Comparison of ENCODE assay signal across 13 cellular contexts in the genomic region with DNA sequence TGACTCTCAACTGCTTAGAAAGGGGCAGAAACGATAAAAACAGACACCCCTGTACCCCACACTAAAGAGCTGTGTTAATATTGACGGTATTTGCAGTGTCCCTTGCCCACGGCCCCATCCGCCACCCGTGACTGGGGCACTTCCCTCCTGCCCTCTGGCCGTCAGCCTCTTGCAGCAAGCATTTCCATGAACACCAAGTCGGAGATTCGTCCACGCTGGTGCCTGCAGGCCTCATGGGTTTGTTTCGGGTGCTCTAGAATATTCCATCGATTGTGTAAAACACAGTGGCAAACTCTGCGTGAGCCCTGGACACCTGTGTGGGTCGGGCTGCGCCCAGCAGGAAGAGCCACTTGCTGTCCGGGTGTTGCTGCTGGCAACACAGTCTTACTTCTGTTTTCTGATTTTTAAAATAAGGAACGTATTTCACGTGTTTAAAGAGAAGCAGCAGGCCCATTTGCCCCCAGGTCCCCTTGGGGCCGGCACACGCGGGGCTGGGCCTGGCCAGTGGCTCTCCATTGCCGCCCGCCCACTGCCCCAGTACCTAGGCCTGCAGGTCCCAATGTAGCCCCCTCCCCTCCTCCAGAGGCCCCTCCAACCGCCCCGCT. TPM values are rescaled to one million over a fixed set of nuclear protein-coding genes. Genes with fewer than 3 reads are reported as not detected.
DNase-seq lines count a peak whose midpoint lies in the region; ATAC-seq and TF ChIP-seq lines count a peak whose summit lies in the region.
"Had no signal": no experiment of that assay in that cellular context is flagged by ENCODE, and none has a peak within 500 bp of the region (broad histone marks: within the 10 kb centered on the region; RNA-seq: fewer than 3 reads in every experiment).

No MANE protein-coding gene starts in this region.

- H3K27me3 ChIP-seq in HUES64 (ENCODE audit: insufficient read depth, low read length): no peaks in the 10 kb centered on the region
- no peaks in the 10 kb centered on the region for H3K27me3 ChIP-seq in psoas muscle (ENCODE audit: insufficient read depth in 3 of 3, low read length in 2 of 3)

- peaks cover 33% of the 10 kb centered on the region; the same call in 1 of the 2 replicates for H3K36me3 ChIP-seq in HUES64 (ENCODE audit: insufficient read depth, low read length)
- peaks cover 0 to 76% of the 10 kb centered on the region in 2 donors for H3K36me3 ChIP-seq in psoas muscle (ENCODE audit: insufficient read depth in 1 of 2, low read depth in 1 of 2)

- WGBS in HUES64: 86% methylated on average over 22 of the region's 24 CpGs
- 62 to 70% (median 68%) methylated on average over 24 of the region's 24 CpGs for WGBS in psoas muscle, 3 donors

- H3K4me1 ChIP-seq in HUES64 (ENCODE audit: insufficient read depth, low read length) (0 out of 2 replicates have a peak, but pooled peaks cover 7% of the 10 kb centered on the region), psoas muscle (peaks cover under 1% of the 10 kb centered on the region)

- peak overlapping the region; percentile 31; the same call in 1 of the 2 replicates for H3K9ac ChIP-seq in HUES64 (ENCODE audit: low read depth, low read length)

- H3K4me3 ChIP-seq in HUES64 (ENCODE audit: low read length): no peak overlapping the region
- H3K4me3 ChIP-seq in psoas muscle: no peak overlapping the region

- H3K27ac ChIP-seq in HUES64 (ENCODE audit: low read depth, low read length): no peak overlapping the region
- H3K27ac ChIP-seq in cingulate gyrus (ENCODE audit: low read depth, low read length): peak overlapping the region; percentile 60
- H3K27ac ChIP-seq in psoas muscle: peak overlapping the region; percentile 16

- intact Hi-C loops in psoas muscle (cut with DNase I): no loop called here
- intact Hi-C loops in head of caudate nucleus (cut with DNase I): no loop called here

- H3K9me3 ChIP-seq in HUES64 (ENCODE audit: insufficient read depth, low read depth, low read length): no peaks in the 10 kb centered on the region
- H3K9me3 ChIP-seq in psoas muscle: no peaks in the 10 kb centered on the region

- TF ChIP-seq CTCF in GM13976 (IDR thresholded peaks at IDR 0.05; ENCODE audit: borderline replicate concordance, control extremely low read depth, extremely low read depth, insufficient read depth, missing control alignments): no peak
- TF ChIP-seq CTCF in psoas muscle (IDR thresholded peaks at IDR 0.05): no peak

- peak in 1 of 4 donors; percentile 4 for ATAC-seq in psoas muscle

- DNase-seq in GM13976 (ENCODE audit: low spot score): peak; percentile 55
- no peak for DNase-seq in psoas muscle
- DNase-seq in ACHN: no peak
- DNase-seq in AG08395 (ENCODE audit: low spot score): no peak
- DNase-seq in head of caudate nucleus: no peak
- DNase-seq: activated T-cell treated with anti-CD3 and anti-CD28 coated beads, Interleukin-2, amount 50 U/mL, for 1 hour; cerebellar nuclear complex; DMS153; foreskin melanocyte; HCEC 1CT; NCI-H1048 had no signal

- in situ Hi-C loops in GM13976 (cut with MboI; ENCODE audit: low sequenced_read_pairs, unreplicated experiment) (no loop called here), ACHN (cut with HindIII; ENCODE audit: low pct_ligation_motif_present, low pct_unique_long_range_greater_than_20kb, low sequenced_read_pairs) (no loop called here)

RNA-seq across cellular contexts. Expression of a gene that starts 10.1 kb away (rescaled TPM):
- 44.8 TPM for polyA plus RNA-seq in HUES64 (2013, experiment 1 of 2)
- 37.8 TPM for polyA plus RNA-seq in HUES64 (2013, experiment 2 of 2)
- total RNA-seq in psoas muscle: 10 to 100 TPM; 14.5 to 21.4 (median 17.4) TPM
- 10 to 100 TPM; 14.4 to 31.6 (median 24.8) TPM for polyA plus RNA-seq in psoas muscle

RNA-seq across cellular contexts. Expression of a gene that starts 18.1 kb away (rescaled TPM):
- 79.8 TPM for polyA plus RNA-seq in HUES64 (2013, experiment 1 of 2)
- 85.3 TPM for polyA plus RNA-seq in HUES64 (2013, experiment 2 of 2)
- 10 to 100 TPM; 32.8 to 56.1 (median 46.0) TPM for total RNA-seq in psoas muscle
- 100 to 1,000 TPM in 1 of 3 donors, 10 to 100 TPM in 2; 37.0 to 129 (median 39.2) TPM for polyA plus RNA-seq in psoas muscle

RNA-seq across cellular contexts. Expression of a gene that starts 22.1 kb away (rescaled TPM):
- 13.6 TPM for polyA plus RNA-seq in HUES64 (2013, experiment 1 of 2)
- 14.3 TPM for polyA plus RNA-seq in HUES64 (2013, experiment 2 of 2)
- 10 to 100 TPM; 21.2 to 29.3 (median 27.1) TPM for total RNA-seq in psoas muscle
- 10 to 100 TPM; 15.5 to 30.4 (median 24.5) TPM for polyA plus RNA-seq in psoas muscle

RNA-seq across cellular contexts. Expression of a gene that starts 22.3 kb away (rescaled TPM):
- 17.5 TPM for polyA plus RNA-seq in HUES64 (2013, experiment 1 of 2)
- polyA plus RNA-seq in HUES64 (2013, experiment 2 of 2): 16.3 TPM
- total RNA-seq in psoas muscle: 10 to 100 TPM; 17.4 to 27.4 (median 23.7) TPM
- polyA plus RNA-seq in psoas muscle: 10 to 100 TPM; 19.5 to 29.8 (median 20.9) TPM
